In genomic region chr6:513961-514360, GRCh38 we compare ENCODE assay signal across 27 cellular contexts.
A peak's percentile ranks its signal among the peaks of the same experiment; 100 is the strongest.
DNase-seq lines count a peak whose midpoint lies in the region; ATAC-seq and TF ChIP-seq lines count a peak whose summit lies in the region.
"Had no signal": no experiment of that assay in that cellular context is flagged by ENCODE, and none has a peak within 500 bp of the region (broad histone marks: within the 10 kb centered on the region; RNA-seq: fewer than 3 reads in every experiment).

No MANE protein-coding gene starts in this region.

- H3K9me3 Mint-ChIP-seq in activated CD4-positive, alpha-beta T cell treated with anti-CD3 and anti-CD28 coated beads for 36 hours (ENCODE audit: low read depth): peaks cover 11% of the 10 kb centered on the region
- H3K9me3 Mint-ChIP-seq in CD4-positive, alpha-beta T cell: no peaks in the 10 kb centered on the region
- H3K9me3 Mint-ChIP-seq in activated naive CD8-positive, alpha-beta T cell (ENCODE audit: low read depth): peaks cover 5% of the 10 kb centered on the region
- no peaks in the 10 kb centered on the region for H3K9me3 Mint-ChIP-seq in natural killer cell treated with Interleukin-12 subunit alpha and Interleukin-12 subunit beta and Interleukin-15 and Interleukin-18, amount 100 ng/mL, for 72 hours
- H3K9me3 Mint-ChIP-seq: CD8-positive, alpha-beta memory T cell had no signal

- H3K4me1 Mint-ChIP-seq in activated CD4-positive, alpha-beta T cell treated with anti-CD3 and anti-CD28 coated beads for 36 hours: peaks cover 68% of the 10 kb centered on the region
- H3K4me1 Mint-ChIP-seq in CD4-positive, alpha-beta T cell (ENCODE audit: low read depth): peaks cover 59% of the 10 kb centered on the region
- peaks cover 61% of the 10 kb centered on the region for H3K4me1 Mint-ChIP-seq in activated naive CD8-positive, alpha-beta T cell (ENCODE audit: low read depth)
- H3K4me1 Mint-ChIP-seq in natural killer cell treated with Interleukin-12 subunit alpha and Interleukin-12 subunit beta and Interleukin-15 and Interleukin-18, amount 100 ng/mL, for 72 hours (ENCODE audit: low read depth in 2 of 2): peaks cover 48 to 55% of the 10 kb centered on the region in 2 donors
- H3K4me1 Mint-ChIP-seq: neural progenitor cell had no signal

- H3K4me3 ChIP-seq in ovary: no peak overlapping the region
- H3K4me3 ChIP-seq: coronary artery, lung, mucosa of descending colon, neural progenitor cell, spleen had no signal

- peak overlapping the region; percentile 92 for H3K27ac Mint-ChIP-seq in activated CD4-positive, alpha-beta T cell treated with anti-CD3 and anti-CD28 coated beads for 36 hours
- H3K27ac Mint-ChIP-seq in CD4-positive, alpha-beta T cell: peak overlapping the region; percentile 79
- peak overlapping the region; percentile 100 for H3K27ac Mint-ChIP-seq in activated naive CD8-positive, alpha-beta T cell
- peak overlapping the region; percentile 14 to 25 for H3K27ac Mint-ChIP-seq in natural killer cell treated with Interleukin-12 subunit alpha and Interleukin-12 subunit beta and Interleukin-15 and Interleukin-18, amount 100 ng/mL, for 72 hours
- H3K27ac Mint-ChIP-seq: neural progenitor cell had no signal

- no peaks in the 10 kb centered on the region for H3K27me3 ChIP-seq in CD4-positive, alpha-beta T cell (ENCODE audit: control insufficient read depth, insufficient read depth, low read length)
- H3K27me3 ChIP-seq in ovary: no peaks in the 10 kb centered on the region
- H3K27me3 ChIP-seq: foreskin keratinocyte, neural progenitor cell, spleen had no signal

- H3K4me3 Mint-ChIP-seq in activated CD4-positive, alpha-beta T cell treated with anti-CD3 and anti-CD28 coated beads for 36 hours: no peak overlapping the region
- H3K4me3 Mint-ChIP-seq in CD4-positive, alpha-beta T cell: no peak overlapping the region
- peak overlapping the region; percentile 3 for H3K4me3 Mint-ChIP-seq in activated naive CD8-positive, alpha-beta T cell
- H3K4me3 Mint-ChIP-seq in natural killer cell treated with Interleukin-12 subunit alpha and Interleukin-12 subunit beta and Interleukin-15 and Interleukin-18, amount 100 ng/mL, for 72 hours: no peak overlapping the region
- H3K4me3 Mint-ChIP-seq: neural progenitor cell had no signal

- no peaks in the 10 kb centered on the region for H3K36me3 ChIP-seq in ovary
- H3K36me3 ChIP-seq: neural progenitor cell had no signal

- no peak for TF ChIP-seq POLR2A in ovary (IDR thresholded peaks at IDR 0.05)

- CTCF ChIA-PET in activated CD4-positive, alpha-beta T cell treated with anti-CD3 and anti-CD28 coated beads for 36 hours (lab: Charles Lee): interaction anchor here (0.7 to 1.0 kb wide), 2 partner anchors 24 to 79 kb away, joined by 3 read pairs; no protein-coding TSS in a partner anchor
- CTCF ChIA-PET in CD4-positive, alpha-beta T cell (lab: Charles Lee): no interaction called here

- H3K4me1 ChIP-seq in ovary (ENCODE audit: insufficient read depth): no peaks in the 10 kb centered on the region
- H3K4me1 ChIP-seq: foreskin keratinocyte had no signal

- TF ChIP-seq EP300 in ovary (IDR thresholded peaks at IDR 0.05): no peak

- no peak for TF ChIP-seq CTCF in CD4-positive, alpha-beta T cell (IDR thresholded peaks at IDR 0.05)
- TF ChIP-seq CTCF in ovary (IDR thresholded peaks at IDR 0.05): no peak

- H3K27ac ChIP-seq in CD4-positive, alpha-beta T cell (ENCODE audit: low read depth, low read length): no peak overlapping the region
- no peak overlapping the region for H3K27ac ChIP-seq in ovary
- H3K27ac ChIP-seq: coronary artery, foreskin keratinocyte, neural progenitor cell, spleen had no signal

- POLR2A ChIA-PET in activated CD4-positive, alpha-beta T cell treated with anti-CD3 and anti-CD28 coated beads for 36 hours (lab: Charles Lee): no interaction called here
- POLR2A ChIA-PET in CD4-positive, alpha-beta T cell (lab: Charles Lee): no interaction called here

- H3K27me3 Mint-ChIP-seq in activated CD4-positive, alpha-beta T cell treated with anti-CD3 and anti-CD28 coated beads for 36 hours: no peaks in the 10 kb centered on the region
- no peaks in the 10 kb centered on the region for H3K27me3 Mint-ChIP-seq in CD4-positive, alpha-beta T cell
- no peaks in the 10 kb centered on the region for H3K27me3 Mint-ChIP-seq in activated naive CD8-positive, alpha-beta T cell
- no peaks in the 10 kb centered on the region for H3K27me3 Mint-ChIP-seq in natural killer cell treated with Interleukin-12 subunit alpha and Interleukin-12 subunit beta and Interleukin-15 and Interleukin-18, amount 100 ng/mL, for 72 hours
- H3K27me3 Mint-ChIP-seq: CD8-positive, alpha-beta memory T cell had no signal

- no peaks in the 10 kb centered on the region for H3K9me3 ChIP-seq in CD4-positive, alpha-beta T cell (ENCODE audit: control insufficient read depth, low read length)
- no peaks in the 10 kb centered on the region for H3K9me3 ChIP-seq in ovary
- H3K9me3 ChIP-seq: SK-N-SH had no signal

- peaks cover 37% of the 10 kb centered on the region for H3K36me3 Mint-ChIP-seq in activated CD4-positive, alpha-beta T cell treated with anti-CD3 and anti-CD28 coated beads for 36 hours (ENCODE audit: low read depth)
- peaks cover 33% of the 10 kb centered on the region for H3K36me3 Mint-ChIP-seq in CD4-positive, alpha-beta T cell (ENCODE audit: low read depth)
- peaks cover 25% of the 10 kb centered on the region for H3K36me3 Mint-ChIP-seq in activated naive CD8-positive, alpha-beta T cell
- H3K36me3 Mint-ChIP-seq in natural killer cell treated with Interleukin-12 subunit alpha and Interleukin-12 subunit beta and Interleukin-15 and Interleukin-18, amount 100 ng/mL, for 72 hours: peaks cover 25% of the 10 kb centered on the region

- ATAC-seq in activated CD4-positive, alpha-beta T cell treated with anti-CD3 and anti-CD28 coated beads for 36 hours: no peak
- ATAC-seq in CD4-positive, alpha-beta T cell (ENCODE audit: poor library complexity): no peak
- no peak for ATAC-seq in natural killer cell treated with Interleukin-12 subunit alpha and Interleukin-12 subunit beta and Interleukin-15 and Interleukin-18, amount 100 ng/mL, for 72 hours
- ATAC-seq: esophagus mucosa, foreskin keratinocyte, mucosa of descending colon, right cardiac atrium had no signal

- no peak for DNase-seq in activated CD4-positive, alpha-beta T cell treated with anti-CD3 and anti-CD28 coated beads for 36 hours
- no peak for DNase-seq in activated CD4-positive, alpha-beta T cell treated with anti-CD3 and anti-CD28 coated beads, Interleukin-2, amount 50 U/mL, for 1 hour
- DNase-seq in CD4-positive, alpha-beta T cell: no peak
- no peak for DNase-seq in natural killer cell treated with Interleukin-12 subunit alpha and Interleukin-12 subunit beta and Interleukin-15 and Interleukin-18, amount 100 ng/mL, for 72 hours (ENCODE audit: low spot score)
- DNase-seq in activated CD8-positive, alpha-beta memory T cell treated with anti-CD3 and anti-CD28 coated beads, Interleukin-2, amount 50 U/mL, for 4 hours: no peak
- DNase-seq in GF-D8 (lab: John Stamatoyannopoulos, UW) (no peak), ovary (no peak)
- DNase-seq: 8988T; activated CD4-positive, alpha-beta T cell treated with anti-CD3 and anti-CD28 coated beads for 4 hours; activated CD8-positive, alpha-beta memory T cell treated with anti-CD3 and anti-CD28 coated beads, Interleukin-2, amount 50 U/mL, for 48 hours; activated gamma-delta T cell treated with Interleukin-2 at 50 U/mL for 16 hours; CD8-positive, alpha-beta memory T cell; effector memory CD4-positive, alpha-beta T cell; foreskin keratinocyte; kidney glomerular epithelial cell; mucosa of descending colon; NCI-H1694 treated with DMSO at 0.1 percent for 48 hours; NCI-H2171; NCI-H510A treated with DMSO at 0.1 percent for 48 hours; right cardiac atrium; SK-N-SH had no signal

- intact Hi-C loops in activated CD4-positive, alpha-beta T cell treated with anti-CD3 and anti-CD28 coated beads for 36 hours (cut with DNase I, micrococcal nuclease): no loop called here
- intact Hi-C loops in CD4-positive, alpha-beta T cell (cut with DNase I, micrococcal nuclease): no loop called here
- intact Hi-C loops in ovary (cut with DNase I): loop anchor here in 1 of 4 donors (5.0 kb wide), 1 partner anchor 1138 kb away; no protein-coding TSS in a partner anchor

- 90 to 97% (median 96%) methylated on average over 3 of the region's 3 CpGs for WGBS in ovary, 3 donors

Comparison
In these comparisons a context has a peak if more than half of its experiments do, and no peak if none do; other contexts are left out.
1. H3K27ac Mint-ChIP-seq: peak in every context shown above with its lines; median percentile 100 in activated naive CD8-positive, alpha-beta T cell; 92 in activated CD4-positive, alpha-beta T cell treated with anti-CD3 and anti-CD28 coated beads for 36 hours; 79 in CD4-positive, alpha-beta T cell; 20 in natural killer cell treated with Interleukin-12 subunit alpha and Interleukin-12 subunit beta and Interleukin-15 and Interleukin-18, amount 100 ng/mL, for 72 hours.